In the genomic region with DNA sequence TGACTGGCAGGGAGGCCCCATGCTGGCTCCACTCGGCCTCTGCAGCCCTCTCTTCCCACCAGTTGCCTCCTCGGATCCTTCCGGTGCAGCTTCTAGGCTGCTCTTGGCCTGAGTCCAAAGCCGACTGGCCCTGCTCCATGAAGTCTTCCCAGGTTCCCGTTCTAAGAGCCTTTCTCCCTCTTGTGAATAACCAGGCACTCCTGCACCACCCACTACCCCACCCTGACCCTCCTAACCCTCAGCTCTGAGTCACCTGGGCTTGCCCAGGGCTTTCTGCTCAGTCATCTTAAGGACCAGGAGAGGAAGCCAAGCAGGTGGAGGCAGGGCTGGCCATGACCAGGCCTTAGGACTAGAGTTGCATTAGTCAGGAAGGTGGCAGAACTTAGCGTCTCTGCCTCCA, we compare ENCODE assay signal across 1 cellular context.
TF ChIP-seq lines count a peak whose summit lies in the region.

No MANE protein-coding gene starts in this region.

TF ChIP-seq in K562, 482 proteins besides CTCF, POLR2A, EP300 and RAD21 (continued from another document and continues in another):
- TF ChIP-seq, protein P1, sequence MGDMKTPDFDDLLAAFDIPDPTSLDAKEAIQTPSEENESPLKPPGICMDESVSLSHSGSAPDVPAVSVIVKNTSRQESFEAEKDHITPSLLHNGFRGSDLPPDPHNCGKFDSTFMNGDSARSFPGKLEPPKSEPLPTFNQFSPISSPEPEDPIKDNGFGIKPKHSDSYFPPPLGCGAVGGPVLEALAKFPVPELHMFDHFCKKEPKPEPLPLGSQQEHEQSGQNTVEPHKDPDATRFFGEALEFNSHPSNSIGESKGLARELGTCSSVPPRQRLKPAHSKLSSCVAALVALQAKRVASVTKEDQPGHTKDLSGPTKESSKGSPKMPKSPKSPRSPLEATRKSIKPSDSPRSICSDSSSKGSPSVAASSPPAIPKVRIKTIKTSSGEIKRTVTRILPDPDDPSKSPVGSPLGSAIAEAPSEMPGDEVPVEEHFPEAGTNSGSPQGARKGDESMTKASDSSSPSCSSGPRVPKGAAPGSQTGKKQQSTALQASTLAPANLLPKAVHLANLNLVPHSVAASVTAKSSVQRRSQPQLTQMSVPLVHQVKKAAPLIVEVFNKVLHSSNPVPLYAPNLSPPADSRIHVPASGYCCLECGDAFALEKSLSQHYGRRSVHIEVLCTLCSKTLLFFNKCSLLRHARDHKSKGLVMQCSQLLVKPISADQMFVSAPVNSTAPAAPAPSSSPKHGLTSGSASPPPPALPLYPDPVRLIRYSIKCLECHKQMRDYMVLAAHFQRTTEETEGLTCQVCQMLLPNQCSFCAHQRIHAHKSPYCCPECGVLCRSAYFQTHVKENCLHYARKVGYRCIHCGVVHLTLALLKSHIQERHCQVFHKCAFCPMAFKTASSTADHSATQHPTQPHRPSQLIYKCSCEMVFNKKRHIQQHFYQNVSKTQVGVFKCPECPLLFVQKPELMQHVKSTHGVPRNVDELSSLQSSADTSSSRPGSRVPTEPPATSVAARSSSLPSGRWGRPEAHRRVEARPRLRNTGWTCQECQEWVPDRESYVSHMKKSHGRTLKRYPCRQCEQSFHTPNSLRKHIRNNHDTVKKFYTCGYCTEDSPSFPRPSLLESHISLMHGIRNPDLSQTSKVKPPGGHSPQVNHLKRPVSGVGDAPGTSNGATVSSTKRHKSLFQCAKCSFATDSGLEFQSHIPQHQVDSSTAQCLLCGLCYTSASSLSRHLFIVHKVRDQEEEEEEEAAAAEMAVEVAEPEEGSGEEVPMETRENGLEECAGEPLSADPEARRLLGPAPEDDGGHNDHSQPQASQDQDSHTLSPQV (IDR thresholded peaks at IDR 0.05) = peak; percentile 70
- TF ChIP-seq HDGF (IDR thresholded peaks at IDR 0.05) (no peak), BHLHE40 (IDR thresholded peaks at IDR 0.05; ENCODE audit: low read length) (no peak), COPS2 (conservative IDR thresholded peaks at IDR 0.05) (no peak), CTBP1 (IDR thresholded peaks at IDR 0.05; ENCODE audit: borderline replicate concordance) (peak; percentile 81), PHF21A (IDR thresholded peaks at IDR 0.05; ENCODE audit: borderline replicate concordance, low read depth) (no peak), DPF2 (IDR thresholded peaks at IDR 0.05) (peak; percentile 72; the same call in 1 of the 2 replicates), GABPA (tag; conservative IDR thresholded peaks at IDR 0.05; ENCODE audit: low read depth) (no peak), KLF1 (tag; IDR thresholded peaks at IDR 0.05) (no peak), ATF4 (CRISPR knock-in tag; IDR thresholded peaks at IDR 0.05) (no peak), THRAP3 (IDR thresholded peaks at IDR 0.05; ENCODE audit: borderline replicate concordance) (no peak), RBM15 (IDR thresholded peaks at IDR 0.05; ENCODE audit: insufficient read depth, low read length) (no peak), LEF1 (IDR thresholded peaks at IDR 0.05) (no peak), ZNF398 (CRISPR knock-in tag; IDR thresholded peaks at IDR 0.05) (no peak), ZNF212 (CRISPR knock-in tag; IDR thresholded peaks at IDR 0.05) (no peak), XRCC3 (IDR thresholded peaks at IDR 0.05) (no peak), ELF2 (CRISPR knock-in tag; IDR thresholded peaks at IDR 0.05) (no peak), NFE2L1 (tag; IDR thresholded peaks at IDR 0.05; ENCODE audit: borderline replicate concordance, low read depth) (no peak), AFF1 (IDR thresholded peaks at IDR 0.05; ENCODE audit: low read depth in 1 of 2, partially characterized antibody in 2 of 2) (no peak), ZBED1 (IDR thresholded peaks at IDR 0.05) (no peak), WHSC1 (IDR thresholded peaks at IDR 0.05; ENCODE audit: low read length) (no peak), RUNX1 (IDR thresholded peaks at IDR 0.05; ENCODE audit: low read depth) (no peak), RNF2 (IDR thresholded peaks at IDR 0.05) (no peak), ZNF583 (CRISPR knock-in tag; IDR thresholded peaks at IDR 0.05) (no peak), ZNF766 (CRISPR knock-in tag; conservative IDR thresholded peaks at IDR 0.05) (no peak), SRSF9 (IDR thresholded peaks at IDR 0.05; ENCODE audit: borderline replicate concordance, low read depth, low read length) (no peak), DNMT1 (IDR thresholded peaks at IDR 0.05) (no peak), SMAD2 (IDR thresholded peaks at IDR 0.05; ENCODE audit: low read depth, low read length) (no peak), ZBTB43 (CRISPR knock-in tag; IDR thresholded peaks at IDR 0.05) (no peak), EWSR1 (IDR thresholded peaks at IDR 0.05; ENCODE audit: borderline replicate concordance, low read depth, partially characterized antibody) (no peak)
- TF ChIP-seq, protein P2, sequence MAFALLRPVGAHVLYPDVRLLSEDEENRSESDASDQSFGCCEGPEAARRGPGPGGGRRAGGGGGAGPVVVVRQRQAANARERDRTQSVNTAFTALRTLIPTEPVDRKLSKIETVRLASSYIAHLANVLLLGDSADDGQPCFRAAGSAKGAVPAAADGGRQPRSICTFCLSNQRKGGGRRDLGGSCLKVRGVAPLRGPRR (CRISPR knock-in tag; IDR thresholded peaks at IDR 0.05) = no peak
- TF ChIP-seq, protein P3, sequence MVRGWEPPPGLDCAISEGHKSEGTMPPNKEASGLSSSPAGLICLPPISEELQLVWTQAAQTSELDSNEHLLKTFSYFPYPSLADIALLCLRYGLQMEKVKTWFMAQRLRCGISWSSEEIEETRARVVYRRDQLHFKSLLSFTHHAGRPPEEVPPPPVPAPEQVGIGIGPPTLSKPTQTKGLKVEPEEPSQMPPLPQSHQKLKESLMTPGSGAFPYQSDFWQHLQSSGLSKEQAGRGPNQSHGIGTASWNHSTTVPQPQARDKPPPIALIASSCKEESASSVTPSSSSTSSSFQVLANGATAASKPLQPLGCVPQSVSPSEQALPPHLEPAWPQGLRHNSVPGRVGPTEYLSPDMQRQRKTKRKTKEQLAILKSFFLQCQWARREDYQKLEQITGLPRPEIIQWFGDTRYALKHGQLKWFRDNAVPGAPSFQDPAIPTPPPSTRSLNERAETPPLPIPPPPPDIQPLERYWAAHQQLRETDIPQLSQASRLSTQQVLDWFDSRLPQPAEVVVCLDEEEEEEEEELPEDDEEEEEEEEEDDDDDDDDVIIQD (CRISPR knock-in tag; IDR thresholded peaks at IDR 0.05) = no peak
- TF ChIP-seq, protein P4, sequence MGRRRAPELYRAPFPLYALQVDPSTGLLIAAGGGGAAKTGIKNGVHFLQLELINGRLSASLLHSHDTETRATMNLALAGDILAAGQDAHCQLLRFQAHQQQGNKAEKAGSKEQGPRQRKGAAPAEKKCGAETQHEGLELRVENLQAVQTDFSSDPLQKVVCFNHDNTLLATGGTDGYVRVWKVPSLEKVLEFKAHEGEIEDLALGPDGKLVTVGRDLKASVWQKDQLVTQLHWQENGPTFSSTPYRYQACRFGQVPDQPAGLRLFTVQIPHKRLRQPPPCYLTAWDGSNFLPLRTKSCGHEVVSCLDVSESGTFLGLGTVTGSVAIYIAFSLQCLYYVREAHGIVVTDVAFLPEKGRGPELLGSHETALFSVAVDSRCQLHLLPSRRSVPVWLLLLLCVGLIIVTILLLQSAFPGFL (CRISPR knock-in tag; IDR thresholded peaks at IDR 0.05) = no peak
- TF ChIP-seq, protein P5, sequence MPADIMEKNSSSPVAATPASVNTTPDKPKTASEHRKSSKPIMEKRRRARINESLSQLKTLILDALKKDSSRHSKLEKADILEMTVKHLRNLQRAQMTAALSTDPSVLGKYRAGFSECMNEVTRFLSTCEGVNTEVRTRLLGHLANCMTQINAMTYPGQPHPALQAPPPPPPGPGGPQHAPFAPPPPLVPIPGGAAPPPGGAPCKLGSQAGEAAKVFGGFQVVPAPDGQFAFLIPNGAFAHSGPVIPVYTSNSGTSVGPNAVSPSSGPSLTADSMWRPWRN (IDR thresholded peaks at IDR 0.05; ENCODE audit: low read depth) = no peak
